Comparison of ENCODE assay signal across 16 cellular contexts in genomic region chr6:6461138-6461537, GRCh38.
A peak's percentile ranks its signal among the peaks of the same experiment; 100 is the strongest.
DNase-seq lines count a peak whose midpoint lies in the region; ATAC-seq and TF ChIP-seq lines count a peak whose summit lies in the region.
"Had no signal": no experiment of that assay in that cellular context is flagged by ENCODE, and none has a peak within 500 bp of the region (broad histone marks: within the 10 kb centered on the region; RNA-seq: fewer than 3 reads in every experiment).

No MANE protein-coding gene starts in this region.

- H3K23ac ChIP-seq in mesenchymal stem cell (ENCODE audit: low read length in 2 of 2): no peak overlapping the region

- H2BK15ac ChIP-seq in mesenchymal stem cell (ENCODE audit: low read depth, poor library complexity, severe bottlenecking): no peak overlapping the region

- TF ChIP-seq CTCF in KMS-11 (conservative IDR thresholded peaks at IDR 0.05; ENCODE audit: low read depth, low read length): no peak

- H2AFZ ChIP-seq in KMS-11 (ENCODE audit: low read depth): peak overlapping the region; percentile 41; the same call in 1 of the 2 replicates
- H2AFZ ChIP-seq in mesenchymal stem cell (ENCODE audit: low read depth, low read length): no peak overlapping the region

- H3K79me1 ChIP-seq in mesenchymal stem cell (replicated peaks; ENCODE audit: low read length, poor library complexity, severe bottlenecking): no peaks in the 10 kb centered on the region

- H3K4me2 ChIP-seq in BLaER1: peak overlapping the region; percentile 3; the same call in 1 of the 2 replicates
- H3K4me2 ChIP-seq in KMS-11: peak overlapping the region; percentile 60
- no peak overlapping the region for H3K4me2 ChIP-seq in mesenchymal stem cell (ENCODE audit: low read length, poor library complexity, severe bottlenecking)

- H3K4ac ChIP-seq in mesenchymal stem cell (ENCODE audit: low read depth in 1 of 2, low read length in 2 of 2): no peak overlapping the region

- WGBS in mesenchymal stem cell: 86% methylated on average over 3 of the region's 4 CpGs

- no peak overlapping the region for H3K18ac ChIP-seq in mesenchymal stem cell (ENCODE audit: low read depth in 1 of 2, low read length in 2 of 2)

- H2BK12ac ChIP-seq in mesenchymal stem cell (ENCODE audit: low read length in 2 of 2): no peak overlapping the region

- H3K9ac ChIP-seq in BLaER1: no peak overlapping the region
- no peak overlapping the region for H3K9ac ChIP-seq in KMS-11
- H3K9ac ChIP-seq in mesenchymal stem cell (ENCODE audit: low read length): peak overlapping the region; percentile 2

- DNase-seq in SJCRH30 (peak; percentile 28 to 36), mesenchymal stem cell (no peak), kidney tubule cell (ENCODE audit: low spot score) (no peak), NCI-H510A treated with DMSO at 0.1 percent for 48 hours (lab: John Stamatoyannopoulos, UW) (no peak), GOT3 (lab: John Stamatoyannopoulos, UW) (no peak)
- DNase-seq: DMS79 treated with DMSO at 0.1 percent for 48 hours, NCI-H1417, NCI-H187, NCI-H345, OCI-M1, SIG-M5 had no signal

- H3K9me3 ChIP-seq in BLaER1: peaks cover 4% of the 10 kb centered on the region; the same call in 1 of the 2 replicates
- no peaks in the 10 kb centered on the region for H3K9me3 ChIP-seq in SJCRH30 (replicated peaks)
- H3K9me3 ChIP-seq in mesenchymal stem cell (ENCODE audit: control insufficient read depth, low read length): no peaks in the 10 kb centered on the region
- H3K9me3 ChIP-seq: HAP-1 had no signal

- H3K14ac ChIP-seq in mesenchymal stem cell (ENCODE audit: low read length in 2 of 2): no peak overlapping the region

- no peak overlapping the region for H3K4me3 ChIP-seq in BLaER1
- no peak overlapping the region for H3K4me3 ChIP-seq in KMS-11 (IDR thresholded peaks at IDR 0.05; ENCODE audit: insufficient read depth, low read depth, low read length)
- H3K4me3 ChIP-seq in SJCRH30: no peak overlapping the region
- H3K4me3 ChIP-seq in mesenchymal stem cell (ENCODE audit: insufficient read depth in 1 of 2, low read depth in 1 of 2, low read length in 2 of 2): no peak overlapping the region
- H3K4me3 ChIP-seq: HAP-1 had no signal

- H4K8ac ChIP-seq in mesenchymal stem cell (ENCODE audit: low read length): no peak overlapping the region

- H2AK5ac ChIP-seq in mesenchymal stem cell (ENCODE audit: low read length, severe bottlenecking): no peak overlapping the region

- peaks cover 9% of the 10 kb centered on the region; the same call in 1 of the 2 replicates for H3K4me1 ChIP-seq in BLaER1
- peaks cover 41% of the 10 kb centered on the region for H3K4me1 ChIP-seq in KMS-11 (ENCODE audit: low read depth, poor library complexity, severe bottlenecking)
- no peaks in the 10 kb centered on the region for H3K4me1 ChIP-seq in SJCRH30
- no peaks in the 10 kb centered on the region for H3K4me1 ChIP-seq in mesenchymal stem cell (ENCODE audit: control insufficient read depth, insufficient read depth, low read depth, low read length)
- H3K4me1 ChIP-seq: HAP-1 had no signal

- H3K36me3 ChIP-seq in BLaER1 (no peaks in the 10 kb centered on the region), KMS-11 (ENCODE audit: insufficient read depth) (no peaks in the 10 kb centered on the region), SJCRH30 (no peaks in the 10 kb centered on the region), mesenchymal stem cell (ENCODE audit: control insufficient read depth in 1 of 2, insufficient read depth in 2 of 2, low read depth in 1 of 2, low read length in 2 of 2) (no peaks in the 10 kb centered on the region)
- H3K36me3 ChIP-seq: HAP-1 had no signal

- H3K79me2 ChIP-seq in KMS-11 (ENCODE audit: insufficient read depth, low read depth): no peaks in the 10 kb centered on the region

- H3K27me3 ChIP-seq in BLaER1 (no peaks in the 10 kb centered on the region), KMS-11 (ENCODE audit: insufficient read depth, low read depth) (no peaks in the 10 kb centered on the region), SJCRH30 (no peaks in the 10 kb centered on the region), mesenchymal stem cell (ENCODE audit: control insufficient read depth in 1 of 2, insufficient read depth in 1 of 2, low read length in 2 of 2) (peaks cover 0 to 6% of the 10 kb centered on the region in 2 experiments)

- H3K27ac ChIP-seq in BLaER1 (no peak overlapping the region), KMS-11 (peak overlapping the region; percentile 30; the same call in 1 of the 2 replicates), SJCRH30 (peak overlapping the region; percentile 28; the same call in 1 of the 2 replicates), mesenchymal stem cell (ENCODE audit: low read length, poor library complexity, severe bottlenecking) (no peak overlapping the region)
- H3K27ac ChIP-seq: C4-2B had no signal

- no peak overlapping the region for H2BK120ac ChIP-seq in mesenchymal stem cell (ENCODE audit: low read depth, low read length)

- no peak overlapping the region for H2BK5ac ChIP-seq in mesenchymal stem cell (ENCODE audit: low read depth, low read length, poor library complexity, severe bottlenecking)

- ATAC-seq in HG03097 (IDR thresholded peaks at IDR 0.05; ENCODE audit: low FRiP score, unreplicated experiment): no peak

- no peaks in the 10 kb centered on the region for H4K20me1 ChIP-seq in BLaER1
- H4K20me1 ChIP-seq in KMS-11 (ENCODE audit: insufficient read depth): no peaks in the 10 kb centered on the region

- H4K91ac ChIP-seq in mesenchymal stem cell (ENCODE audit: low read length): no peak overlapping the region

Comparison
In these comparisons a context has a peak if more than half of its experiments do, and no peak if none do; other contexts are left out.
1. H3K27ac ChIP-seq: peak in KMS-11 (single experiment) and SJCRH30 (single experiment); none in BLaER1 (single experiment) and mesenchymal stem cell (single experiment).
2. DNase-seq: peak in SJCRH30 (2 of 2); none in mesenchymal stem cell (single experiment), kidney tubule cell (single experiment), NCI-H510A treated with DMSO at 0.1 percent for 48 hours (single experiment) and GOT3 (single experiment).